In genomic region chr3:43674345-43675085, GRCh38 we compare ENCODE assay signal across 1 cellular context.
TF ChIP-seq lines count a peak whose summit lies in the region.

No MANE protein-coding gene starts in this region.

TF ChIP-seq in IMR-90, 13 proteins besides CTCF, POLR2A, EP300 and RAD21 (continued from another document):
- TF ChIP-seq BHLHE40 (IDR thresholded peaks at IDR 0.05; ENCODE audit: low read depth, low read length) (no peak), MAZ (IDR thresholded peaks at IDR 0.05; ENCODE audit: borderline replicate concordance, low read depth, low read length) (no peak), NFE2L2 (IDR thresholded peaks at IDR 0.05; ENCODE audit: low read depth, low read length) (no peak), FOS (IDR thresholded peaks at IDR 0.05; ENCODE audit: low read depth, low read length) (no peak), MAFK (IDR thresholded peaks at IDR 0.05; ENCODE audit: low read depth, low read length) (no peak), RFX5 (IDR thresholded peaks at IDR 0.05; ENCODE audit: low read depth, low read length) (no peak)
TF ChIP-seq in IMR-90: peak in this region for 0.
